ENCODE assay signal across 13 cellular contexts in genomic region chr7:30396379-30396778, GRCh38.
DNase-seq lines count a peak whose midpoint lies in the region; ATAC-seq, FAIRE-seq and TF ChIP-seq lines count a peak whose summit lies in the region.
"Had no signal": no experiment of that assay in that cellular context is flagged by ENCODE, and none has a peak within 500 bp of the region (broad histone marks: within the 10 kb centered on the region; RNA-seq: fewer than 3 reads in every experiment).

No MANE protein-coding gene starts in this region.

- no peak overlapping the region for H2BK120ac ChIP-seq in trophoblast cell (ENCODE audit: insufficient read depth, low read length, poor library complexity)

- H2BK5ac ChIP-seq in trophoblast cell (ENCODE audit: low read depth, low read length, poor library complexity): no peak overlapping the region

- no peak overlapping the region for H3K18ac ChIP-seq in trophoblast cell (ENCODE audit: low read length)

- no peak for ATAC-seq in mucosa of descending colon

- no TSS peak for BruUV-seq in OCI-LY7 (replicated peaks; lab: Mats Ljungman, UMichigan)
- BruUV-seq in endothelial cell of umbilical vein (replicated peaks; lab: Mats Ljungman, UMichigan): no TSS peak

- no peak for TF ChIP-seq POLR2A in endothelial cell of umbilical vein (IDR thresholded peaks at IDR 0.05; ENCODE audit: low read depth, low read length)

- H3K9me2 ChIP-seq in DOHH2 (replicated peaks; ENCODE audit: control insufficient read depth, low read length): no peaks in the 10 kb centered on the region
- H3K9me2 ChIP-seq in OCI-LY7 (ENCODE audit: insufficient read depth, low read length): no peaks in the 10 kb centered on the region

- intact Hi-C loops in OCI-LY7 (cut with micrococcal nuclease; ENCODE audit: unreplicated experiment): loop anchor here (1.0 to 5.0 kb wide), 2 partner anchors 51 to 168 kb away; no protein-coding TSS in a partner anchor
- intact Hi-C loops in endothelial cell of umbilical vein (cut with micrococcal nuclease): no loop called here
- intact Hi-C loops in mucosa of descending colon (cut with DNase I, micrococcal nuclease): no loop called here

- DNase-seq in AG09319 (ENCODE audit: extremely low read depth, low read depth) (no peak), OCI-LY7 (ENCODE audit: low spot score) (peak; percentile 54), endothelial cell of umbilical vein (ENCODE audit: low read depth, low spot score) (peak; percentile 6), trophoblast cell (no peak), mucosa of descending colon (no peak), germinal center (ENCODE audit: low spot score) (no peak)
- DNase-seq in effector CD4-positive, alpha-beta T cell: no peak
- DNase-seq: activated CD4-positive, alpha-beta T cell treated with anti-CD3 and anti-CD28 coated beads, Interleukin-2, amount 10 ng/mL, durations not matched to agents 7 days and 5 days; DMS153; NCI-H774; testis had no signal

- dilution Hi-C loops in endothelial cell of umbilical vein (cut with MboI; ENCODE audit: extremely low pct_ligation_motif_present, low sequenced_read_pairs): no loop called here

- H3K4me1 ChIP-seq in DOHH2 (ENCODE audit: control insufficient read depth, low read length) (peaks cover 32% of the 10 kb centered on the region), OCI-LY7 (ENCODE audit: insufficient read depth, low read length, poor library complexity, severe bottlenecking) (peaks cover 3% of the 10 kb centered on the region), endothelial cell of umbilical vein (ENCODE audit: control insufficient read depth, extremely low read depth, insufficient read depth, low read length) (no peaks in the 10 kb centered on the region), trophoblast cell (ENCODE audit: control insufficient read depth in 1 of 2, insufficient read depth in 2 of 2, low read length in 2 of 2) (no peaks in the 10 kb centered on the region), mucosa of descending colon (ENCODE audit: low read depth) (no peaks in the 10 kb centered on the region)
- H3K4me1 ChIP-seq: esophagus muscularis mucosa, testis had no signal

- H2AK5ac ChIP-seq in trophoblast cell (ENCODE audit: low read length): no peak overlapping the region

- peaks cover 3% of the 10 kb centered on the region; the same call in 1 of the 2 replicates for H3F3A ChIP-seq in DOHH2 (ENCODE audit: control insufficient read depth, insufficient read depth)

- H3K36me3 ChIP-seq in DOHH2 (ENCODE audit: control insufficient read depth, low read length) (no peaks in the 10 kb centered on the region), OCI-LY7 (ENCODE audit: insufficient read depth, low read length) (no peaks in the 10 kb centered on the region), endothelial cell of umbilical vein (ENCODE audit: control insufficient read depth in 2 of 2, extremely low read depth in 1 of 2, insufficient read depth in 2 of 2, low read length in 2 of 2) (no peaks in the 10 kb centered on the region), trophoblast cell (ENCODE audit: control insufficient read depth in 1 of 2, insufficient read depth in 2 of 2, low read length in 2 of 2) (no peaks in the 10 kb centered on the region), mucosa of descending colon (ENCODE audit: low read depth) (no peaks in the 10 kb centered on the region)
- H3K36me3 ChIP-seq: esophagus muscularis mucosa had no signal

- H3K27me3 ChIP-seq in DOHH2 (ENCODE audit: control insufficient read depth, low read length) (no peaks in the 10 kb centered on the region), endothelial cell of umbilical vein (ENCODE audit: control insufficient read depth in 2 of 2, insufficient read depth in 2 of 2, low read length in 2 of 2) (no peaks in the 10 kb centered on the region), trophoblast cell (ENCODE audit: insufficient read depth, low read length) (no peaks in the 10 kb centered on the region)
- H3K27me3 ChIP-seq: esophagus muscularis mucosa, testis had no signal

- no CpG with 5 or more reads among the region's 7 CpGs for WGBS in trophoblast cell (ENCODE audit: extremely low coverage, insufficient coverage, insufficient read length)

- TF ChIP-seq CTCF in AG09319 (IDR thresholded peaks at IDR 0.05; ENCODE audit: low read depth, low read length) (peak; percentile 13), DOHH2 (IDR thresholded peaks at IDR 0.05; ENCODE audit: low read depth, low read length, poor library complexity, severe bottlenecking) (peak; percentile 72), OCI-LY7 (conservative IDR thresholded peaks at IDR 0.05; ENCODE audit: low read length) (peak; percentile 78), endothelial cell of umbilical vein (IDR thresholded peaks at IDR 0.05; ENCODE audit: extremely low read depth in 1 of 2, insufficient read depth in 1 of 2, low read depth in 1 of 2, low read length in 2 of 2) (no peak), mucosa of descending colon (IDR thresholded peaks at IDR 0.05) (no peak)

- no peak overlapping the region for H4K8ac ChIP-seq in trophoblast cell (ENCODE audit: low read depth, low read length)

- H3K79me2 ChIP-seq in DOHH2 (ENCODE audit: control insufficient read depth, low read length) (no peaks in the 10 kb centered on the region), OCI-LY7 (ENCODE audit: insufficient read depth, low read depth, low read length) (no peaks in the 10 kb centered on the region), endothelial cell of umbilical vein (ENCODE audit: control insufficient read depth, insufficient read depth, low read length) (no peaks in the 10 kb centered on the region), trophoblast cell (ENCODE audit: control insufficient read depth, insufficient read depth, low read length, poor library complexity) (no peaks in the 10 kb centered on the region)

- no peak overlapping the region for H4K12ac ChIP-seq in trophoblast cell (ENCODE audit: low read depth, low read length)

- H3K9me1 ChIP-seq in endothelial cell of umbilical vein (replicated peaks; ENCODE audit: control insufficient read depth, extremely low read depth, insufficient read depth, low read length): peaks cover 3% of the 10 kb centered on the region

- no peak overlapping the region for H3K14ac ChIP-seq in trophoblast cell (ENCODE audit: low read length)

- H3K4ac ChIP-seq in trophoblast cell (ENCODE audit: low read depth, low read length): no peak overlapping the region

- CTCF ChIA-PET in OCI-LY7 (lab: Charles Lee; ENCODE audit: unreplicated experiment): interaction anchor here (0.6 to 1.2 kb wide), 3 partner anchors 15 to 121 kb away, joined by 3 to 5 read pairs (median 3); no protein-coding TSS in a partner anchor
- CTCF ChIA-PET in endothelial cell of umbilical vein (lab: Charles Lee): interaction anchor here (0.6 to 1.8 kb wide), 8 partner anchors 8 to 443 kb away, joined by 3 to 9 read pairs (median 4); no protein-coding TSS in a partner anchor

- POLR2A ChIA-PET in OCI-LY7 (lab: Charles Lee) (interaction anchor here (0.6 to 1.9 kb wide), 7 partner anchors 8 to 210 kb away, joined by 3 to 5 read pairs (median 3); no protein-coding TSS in a partner anchor), endothelial cell of umbilical vein (lab: Charles Lee) (no interaction called here)

- no peak overlapping the region for H4K91ac ChIP-seq in trophoblast cell (ENCODE audit: low read depth, low read length)

- H3K4me3 ChIP-seq in DOHH2 (ENCODE audit: low read length) (no peak overlapping the region), OCI-LY7 (ENCODE audit: low read depth, low read length, poor library complexity, severe bottlenecking) (no peak overlapping the region), endothelial cell of umbilical vein (replicated peaks in 1 of 3; ENCODE audit: insufficient read depth in 1 of 3, low read depth in 1 of 3, low read length in 3 of 3) (no peak overlapping the region), trophoblast cell (ENCODE audit: low read depth, low read length) (no peak overlapping the region), mucosa of descending colon (no peak overlapping the region)
- H3K4me3 ChIP-seq: esophagus muscularis mucosa, testis had no signal

- H3K9me3 ChIP-seq in DOHH2 (ENCODE audit: control insufficient read depth, insufficient read depth, low read length) (no peaks in the 10 kb centered on the region), OCI-LY7 (ENCODE audit: low read length) (no peaks in the 10 kb centered on the region), endothelial cell of umbilical vein (replicated peaks; ENCODE audit: control insufficient read depth, insufficient read depth, low read length) (no peaks in the 10 kb centered on the region), trophoblast cell (ENCODE audit: insufficient read depth, low read depth, low read length) (no peaks in the 10 kb centered on the region), mucosa of descending colon (no peaks in the 10 kb centered on the region)
- H3K9me3 ChIP-seq: esophagus muscularis mucosa, testis had no signal

- FAIRE-seq in endothelial cell of umbilical vein (lab: Jason Lieb, UNC): peak; percentile 18

- H3K4me2 ChIP-seq in DOHH2 (ENCODE audit: low read length): peak overlapping the region; percentile 44
- no peak overlapping the region for H3K4me2 ChIP-seq in OCI-LY7 (ENCODE audit: low read length)
- H3K4me2 ChIP-seq in endothelial cell of umbilical vein (ENCODE audit: insufficient read depth, low read length): no peak overlapping the region
- H3K4me2 ChIP-seq in trophoblast cell (ENCODE audit: low read length): no peak overlapping the region

- no peak overlapping the region for H3K9ac ChIP-seq in endothelial cell of umbilical vein (replicated peaks; ENCODE audit: extremely low read depth, insufficient read depth, low read length)
- H3K9ac ChIP-seq in trophoblast cell (ENCODE audit: low read length): no peak overlapping the region

- H2BK12ac ChIP-seq in trophoblast cell (ENCODE audit: low read length): no peak overlapping the region

- H3K27ac ChIP-seq in DOHH2 (ENCODE audit: low read depth, low read length) (no peak overlapping the region), OCI-LY7 (ENCODE audit: low read depth, low read length, poor library complexity, severe bottlenecking) (no peak overlapping the region), endothelial cell of umbilical vein (ENCODE audit: insufficient read depth, low read depth, low read length) (no peak overlapping the region), trophoblast cell (ENCODE audit: low read depth, low read length) (no peak overlapping the region)
- H3K27ac ChIP-seq: esophagus muscularis mucosa, testis had no signal

- H2AFZ ChIP-seq in OCI-LY7 (ENCODE audit: low read length) (no peak overlapping the region), endothelial cell of umbilical vein (ENCODE audit: low read depth, low read length) (no peak overlapping the region), trophoblast cell (ENCODE audit: insufficient read depth, low read length, poor library complexity) (no peak overlapping the region)

- no peak overlapping the region for H3K23ac ChIP-seq in trophoblast cell (ENCODE audit: low read length)

- H3K79me1 ChIP-seq in trophoblast cell (ENCODE audit: low read length): no peaks in the 10 kb centered on the region

- no peaks in the 10 kb centered on the region for H4K20me1 ChIP-seq in DOHH2 (ENCODE audit: control insufficient read depth, insufficient read depth, low read depth, low read length)
- H4K20me1 ChIP-seq in OCI-LY7 (ENCODE audit: insufficient read depth, low read length): no peaks in the 10 kb centered on the region
- no peaks in the 10 kb centered on the region for H4K20me1 ChIP-seq in endothelial cell of umbilical vein (replicated peaks; ENCODE audit: control insufficient read depth, extremely low read depth, insufficient read depth, low read length)

Comparison
In these comparisons a context has a peak if more than half of its experiments do, and no peak if none do; other contexts are left out.
1. DNase-seq: peak in OCI-LY7 (single experiment) and endothelial cell of umbilical vein (single experiment); none in AG09319 (single experiment), effector CD4-positive, alpha-beta T cell (single experiment), trophoblast cell (0 of 2), mucosa of descending colon (0 of 3) and germinal center (single experiment).
2. CTCF ChIP-seq: peak in AG09319 (single experiment), DOHH2 (single experiment) and OCI-LY7 (single experiment); none in endothelial cell of umbilical vein (0 of 2) and mucosa of descending colon (single experiment).